34 cellular contexts compared by ENCODE assay signal in the genomic region with DNA sequence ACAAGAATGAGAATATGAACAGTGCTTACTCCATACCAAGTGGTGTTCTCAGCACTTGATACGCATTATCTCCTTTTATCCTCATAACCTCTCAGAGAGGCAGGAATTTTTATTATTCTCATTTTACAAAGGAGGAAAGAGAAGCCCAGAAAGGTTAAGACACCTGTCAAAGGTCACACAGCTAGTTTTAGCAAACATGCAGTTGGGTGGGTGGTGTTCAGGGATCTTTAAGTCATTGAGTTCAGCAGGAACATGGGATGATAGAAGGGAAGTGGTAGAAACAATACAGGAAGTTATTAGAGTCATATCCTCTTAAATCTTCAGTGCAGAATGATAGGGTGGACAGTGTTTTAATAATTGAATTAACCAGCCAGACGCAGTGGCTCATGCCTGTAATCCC.
"Had no signal": no experiment of that assay in that cellular context is flagged by ENCODE, and none has a peak within 500 bp of the region (broad histone marks: within the 10 kb centered on the region; RNA-seq: fewer than 3 reads in every experiment).

No MANE protein-coding gene starts in this region.

- DNase-seq: Karpas-422, Kasumi-1, MG63, MM.1S, MV-4-11, NCI-H1048, NCI-H1092, NCI-H1092 treated with DMSO at 0.1 percent for 48 hours, NCI-H1105, NCI-H1105 treated with DMSO at 0.1 percent for 48 hours, NCI-H1417, NCI-H1417 treated with DMSO at 0.1 percent for 48 hours, NCI-H1436, NCI-H1436 treated with DMSO at 0.1 percent for 48 hours, NCI-H146, NCI-H1694, NCI-H1694 treated with DMSO at 0.1 percent for 48 hours, NCI-H187, NCI-H187 treated with DMSO at 0.1 percent for 48 hours, NCI-H1930, NCI-H2029, NCI-H2029 treated with DMSO at 0.1 percent for 48 hours, NCI-H2081, NCI-H2081 treated with DMSO at 0.1 percent for 48 hours, NCI-H2107, NCI-H2171, NCI-H2171 treated with DMSO at 0.1 percent for 48 hours, NCI-H2227 treated with DMSO at 0.1 percent for 48 hours, NCI-H226, NCI-H345, NCI-H446, NCI-H446 treated with DMSO at 0.1 percent for 48 hours, NCI-H510A, NCI-H510A treated with DMSO at 0.1 percent for 48 hours had no signal

- H3K4me3 ChIP-seq: MG63 had no signal

- H3K36me3 ChIP-seq: MG63 had no signal
